In genomic region chr6:6709106-6709505, GRCh38 we compare ENCODE assay signal across 1 cellular context.
TF ChIP-seq lines count a peak whose summit lies in the region.

No MANE protein-coding gene starts in this region.

TF ChIP-seq in K562, 482 proteins besides CTCF, POLR2A, EP300 and RAD21 (continued from another document):
- TF ChIP-seq TCF3 (CRISPR knock-in tag; IDR thresholded peaks at IDR 0.05) (peak; percentile 79), POLR2AphosphoS5 (IDR thresholded peaks at IDR 0.05; ENCODE audit: control insufficient read depth, insufficient read depth, low read depth, low read length) (peak; percentile 61; the same call in 1 of the 2 replicates), ELF4 (CRISPR knock-in tag; IDR thresholded peaks at IDR 0.05) (0 out of 2 replicates have a peak, but pooled peaks have one; percentile 35), ETV6 (IDR thresholded peaks at IDR 0.05; ENCODE audit: borderline replicate concordance in 1 of 2, low read depth in 2 of 2, low read length in 1 of 2) (no peak), ETV6 (CRISPR knock-in tag; IDR thresholded peaks at IDR 0.05; ENCODE audit: borderline replicate concordance) (no peak), TRIM24 (IDR thresholded peaks at IDR 0.05) (peak; percentile 36 to 45; a peak in 2 of 4 replicates), MTA2 (IDR thresholded peaks at IDR 0.05; ENCODE audit: low read depth) (peak; percentile 71), TFAM (CRISPR knock-in tag; conservative IDR thresholded peaks at IDR 0.05) (no peak), CTBP1 (IDR thresholded peaks at IDR 0.05; ENCODE audit: borderline replicate concordance) (peak; percentile 37; the same call in 1 of the 2 replicates), CBFA2T3 (IDR thresholded peaks at IDR 0.05) (peak; percentile 89), CBFA2T2 (conservative IDR thresholded peaks at IDR 0.05) (peak; percentile 79), BRD9 (IDR thresholded peaks at IDR 0.05; ENCODE audit: low read depth, partially characterized antibody) (no peak), ARID1B (IDR thresholded peaks at IDR 0.05) (peak; percentile 86), NFIC (IDR thresholded peaks at IDR 0.05) (0 out of 2 replicates have a peak, but pooled peaks have one; percentile 21), TAL1 (IDR thresholded peaks at IDR 0.05) (peak; percentile 84), ZNF785 (CRISPR knock-in tag; IDR thresholded peaks at IDR 0.05) (no peak), ZNF239 (CRISPR knock-in tag; IDR thresholded peaks at IDR 0.05) (peak; percentile 79)
- TF ChIP-seq, protein P1, sequence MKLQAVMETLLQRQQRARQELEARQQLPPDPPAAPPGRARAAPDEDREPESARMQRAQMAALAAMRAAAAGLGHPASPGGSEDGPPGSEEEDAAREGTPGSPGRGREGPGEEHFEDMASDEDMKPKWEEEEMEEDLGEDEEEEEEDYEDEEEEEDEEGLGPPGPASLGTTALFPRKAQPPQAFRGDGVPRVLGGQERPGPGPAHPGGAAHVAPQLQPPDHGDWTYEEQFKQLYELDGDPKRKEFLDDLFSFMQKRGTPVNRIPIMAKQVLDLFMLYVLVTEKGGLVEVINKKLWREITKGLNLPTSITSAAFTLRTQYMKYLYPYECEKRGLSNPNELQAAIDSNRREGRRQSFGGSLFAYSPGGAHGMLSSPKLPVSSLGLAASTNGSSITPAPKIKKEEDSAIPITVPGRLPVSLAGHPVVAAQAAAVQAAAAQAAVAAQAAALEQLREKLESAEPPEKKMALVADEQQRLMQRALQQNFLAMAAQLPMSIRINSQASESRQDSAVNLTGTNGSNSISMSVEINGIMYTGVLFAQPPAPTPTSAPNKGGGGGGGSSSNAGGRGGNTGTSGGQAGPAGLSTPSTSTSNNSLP (IDR thresholded peaks at IDR 0.05; ENCODE audit: borderline replicate concordance, low read depth, low read length): no peak
- TF ChIP-seq, protein P2, sequence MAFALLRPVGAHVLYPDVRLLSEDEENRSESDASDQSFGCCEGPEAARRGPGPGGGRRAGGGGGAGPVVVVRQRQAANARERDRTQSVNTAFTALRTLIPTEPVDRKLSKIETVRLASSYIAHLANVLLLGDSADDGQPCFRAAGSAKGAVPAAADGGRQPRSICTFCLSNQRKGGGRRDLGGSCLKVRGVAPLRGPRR (CRISPR knock-in tag; IDR thresholded peaks at IDR 0.05): no peak
TF ChIP-seq in K562: peak in this region for 27.
